ENCODE assay signal across 9 cellular contexts in genomic region chrX:109839694-109840358, GRCh38.
A peak's percentile ranks its signal among the peaks of the same experiment; 100 is the strongest.
DNase-seq lines count a peak whose midpoint lies in the region; ATAC-seq, FAIRE-seq and TF ChIP-seq lines count a peak whose summit lies in the region.
"Had no signal": no experiment of that assay in that cellular context is flagged by ENCODE, and none has a peak within 500 bp of the region (broad histone marks: within the 10 kb centered on the region; RNA-seq: fewer than 3 reads in every experiment).

No MANE protein-coding gene starts in this region.

- H3K27ac ChIP-seq in GM12878 (ENCODE audit: control insufficient read depth, insufficient read depth) = no peak overlapping the region
- peak overlapping the region; percentile 60 for H3K27ac ChIP-seq in muscle layer of duodenum (ENCODE audit: low read length)
- peak overlapping the region in 1 of 59 donors; percentile 26 for H3K27ac ChIP-seq in dorsolateral prefrontal cortex

- no peak overlapping the region for H3K4me2 ChIP-seq in GM12878 (ENCODE audit: control insufficient read depth, insufficient read depth)

- H3K9me3 ChIP-seq in GM12878 (replicated peaks; ENCODE audit: control insufficient read depth, insufficient read depth, low read length) (no peaks in the 10 kb centered on the region), muscle layer of duodenum (ENCODE audit: control insufficient read depth in 1 of 2, low read length in 2 of 2) (no peaks in the 10 kb centered on the region)

- H3K4me1 ChIP-seq in GM12878 (ENCODE audit: control insufficient read depth, insufficient read depth, low read length) (peaks cover 4% of the 10 kb centered on the region; the same call in 1 of the 2 replicates), muscle layer of duodenum (ENCODE audit: control insufficient read depth in 1 of 2, insufficient read depth in 2 of 2, low read length in 2 of 2) (peaks cover 0 to 3% of the 10 kb centered on the region in 2 donors)

- no peaks in the 10 kb centered on the region for H3K27me3 ChIP-seq in GM12878 (replicated peaks in 1 of 2; ENCODE audit: control insufficient read depth in 2 of 2, insufficient read depth in 2 of 2, low read length in 1 of 2)
- H3K27me3 ChIP-seq in muscle layer of duodenum (ENCODE audit: low read depth, low read length) = no peaks in the 10 kb centered on the region
- peaks cover 0 to 81% (median 31%) of the 10 kb centered on the region in 45 donors for H3K27me3 ChIP-seq in dorsolateral prefrontal cortex

- in situ Hi-C loops in GM12878 (cut with MboI) = no loop called here

- no TSS peak for BruUV-seq in GM12878 (replicated peaks; lab: Mats Ljungman, UMichigan)

- CTCF ChIA-PET in GM12878 (lab: Yijun Ruan, JAX) = interaction anchor here (0.8 to 7.2 kb wide), 7 partner anchors 10 to 127 kb away, joined by 3 to 57 read pairs (median 5); no protein-coding TSS in a partner anchor

- TF ChIP-seq CTCF in GM12878 (IDR thresholded peaks at IDR 0.05 in 2 of 3, conservative IDR thresholded peaks at IDR 0.05 in 1 of 3; ENCODE audit: control insufficient read depth in 2 of 3, extremely low read depth in 1 of 3, insufficient read depth in 1 of 3, low read depth in 3 of 3, low read length in 3 of 3) (no peak), dorsolateral prefrontal cortex (IDR thresholded peaks at IDR 0.05 in 54 of 56, conservative IDR thresholded peaks at IDR 0.05 in 2 of 56; ENCODE audit: low read depth in 1 of 56, partially characterized antibody in 56 of 56) (no peak)

- POLR2A ChIA-PET in GM12878 (lab: Charles Lee) = interaction anchor here (1.5 to 1.9 kb wide), 2 partner anchors 8 to 9 kb away, joined by 6 to 7 read pairs; no protein-coding TSS in a partner anchor

- WGBS in GM12878 (ENCODE audit: insufficient coverage, insufficient replicate concordance, low lambda C conversion rate, missing lambda C conversion rate) = 4% methylated on average over 9 of the region's 9 CpGs

- RAD21 ChIA-PET in GM12878 (lab: Charles Lee; ENCODE audit: unreplicated experiment) = interaction anchor here (1.3 to 3.9 kb wide), 5 partner anchors 9 to 126 kb away, joined by 4 to 20 read pairs (median 6); no protein-coding TSS in a partner anchor

- no peaks in the 10 kb centered on the region for H4K20me1 ChIP-seq in GM12878 (ENCODE audit: control insufficient read depth, insufficient read depth)

- ATAC-seq in GM12878 (peak; percentile 41), HG02588 (IDR thresholded peaks at IDR 0.05; ENCODE audit: unreplicated experiment) (no peak), GM19328 (IDR thresholded peaks at IDR 0.05; ENCODE audit: unreplicated experiment) (no peak)

- peak; percentile 64 for DNase-seq in Daoy (ENCODE audit: low read depth)
- DNase-seq in HuH-7 (ENCODE audit: low spot score) = peak; percentile 32
- DNase-seq in GM12878 (ENCODE audit: low read depth, low spot score) = no peak
- no peak for DNase-seq in dorsolateral prefrontal cortex
- no peak for DNase-seq in DMS153 (lab: John Stamatoyannopoulos, UW)
- DNase-seq: activated naive CD8-positive, alpha-beta T cell treated with anti-CD3 and anti-CD28 coated beads, Interleukin-2, amount 10 ng/mL, durations not matched to agents 7 days and 5 days had no signal

- TF ChIP-seq RAD21 in GM12878 (IDR thresholded peaks at IDR 0.05; ENCODE audit: insufficient read depth, low read depth, low read length) = no peak

- SMC1A ChIA-PET in GM12878 (lab: Charles Lee; ENCODE audit: uncharacterized antibody, unreplicated experiment) = interaction anchor here (0.7 to 7.9 kb wide), 14 partner anchors 9 to 127 kb away, joined by 3 to 72 read pairs (median 4); no protein-coding TSS in a partner anchor

- H2AFZ ChIP-seq in GM12878 (ENCODE audit: control insufficient read depth, low read depth, low read length) = no peak overlapping the region

- intact Hi-C loops in GM12878 (cut with micrococcal nuclease; ENCODE audit: unreplicated experiment) = no loop called here
- intact Hi-C loops in dorsolateral prefrontal cortex (cut with DNase I) = no loop called here

- no peak overlapping the region for H3K9ac ChIP-seq in GM12878 (ENCODE audit: control insufficient read depth, insufficient read depth, low read length)

- no peak for TF ChIP-seq EP300 in GM12878 (IDR thresholded peaks at IDR 0.05; ENCODE audit: borderline replicate concordance in 1 of 2, control insufficient read depth in 1 of 2, low read depth in 2 of 2, low read length in 2 of 2)

- no peaks in the 10 kb centered on the region for H3K79me2 ChIP-seq in GM12878 (ENCODE audit: control insufficient read depth, insufficient read depth, low read length)

- FAIRE-seq in GM12878 (lab: Jason Lieb, UNC) = no peak

- H3K36me3 ChIP-seq in GM12878 (ENCODE audit: control insufficient read depth in 2 of 2, insufficient read depth in 2 of 2, low read length in 1 of 2) (no peaks in the 10 kb centered on the region), muscle layer of duodenum (ENCODE audit: control insufficient read depth in 1 of 2, insufficient read depth in 2 of 2, low read length in 2 of 2) (no peaks in the 10 kb centered on the region)

- H3K4me3 ChIP-seq in GM12878 (no peak overlapping the region), muscle layer of duodenum (ENCODE audit: low read depth in 1 of 2, low read length in 2 of 2) (no peak overlapping the region), dorsolateral prefrontal cortex (no peak overlapping the region)

- no peak for TF ChIP-seq POLR2A in GM12878 (IDR thresholded peaks at IDR 0.05; ENCODE audit: low read depth, low read length)

TF ChIP-seq in GM12878, 131 proteins besides CTCF, POLR2A, EP300 and RAD21:
- TF ChIP-seq SP1 (IDR thresholded peaks at IDR 0.05; ENCODE audit: low read depth, low read length) (no peak), MAX (IDR thresholded peaks at IDR 0.05; ENCODE audit: low read depth, low read length) (no peak), FOXM1 (IDR thresholded peaks at IDR 0.05; ENCODE audit: low read depth, low read length) (no peak), SIN3A (IDR thresholded peaks at IDR 0.05; ENCODE audit: low read depth, low read length) (no peak), ZNF274 (IDR thresholded peaks at IDR 0.05; ENCODE audit: insufficient read depth, insufficient read length) (no peak), E4F1 (IDR thresholded peaks at IDR 0.05; ENCODE audit: borderline replicate concordance, partially characterized antibody) (no peak), IRF5 (IDR thresholded peaks at IDR 0.05; ENCODE audit: borderline replicate concordance) (no peak), KLF5 (IDR thresholded peaks at IDR 0.05; ENCODE audit: partially characterized antibody) (no peak), MEF2A (IDR thresholded peaks at IDR 0.05; ENCODE audit: insufficient read depth, low read depth, low read length) (no peak), ATF3 (IDR thresholded peaks at IDR 0.05; ENCODE audit: borderline replicate concordance, extremely low read depth, low read depth, low read length) (no peak), GATAD2B (conservative IDR thresholded peaks at IDR 0.05; ENCODE audit: low read depth) (no peak), JUNB (IDR thresholded peaks at IDR 0.05) (no peak), IKZF2 (IDR thresholded peaks at IDR 0.05) (no peak), POU2F2 (IDR thresholded peaks at IDR 0.05; ENCODE audit: borderline replicate concordance, low read depth, low read length) (no peak)

Comparison
In these comparisons a context has a peak if more than half of its experiments do, and no peak if none do; other contexts are left out.
1. DNase-seq: peak in Daoy (single experiment) and HuH-7 (single experiment); none in GM12878 (single experiment), dorsolateral prefrontal cortex (0 of 10) and DMS153 (single experiment).